Comparison of ENCODE assay signal across 1 cellular context in the genomic region with DNA sequence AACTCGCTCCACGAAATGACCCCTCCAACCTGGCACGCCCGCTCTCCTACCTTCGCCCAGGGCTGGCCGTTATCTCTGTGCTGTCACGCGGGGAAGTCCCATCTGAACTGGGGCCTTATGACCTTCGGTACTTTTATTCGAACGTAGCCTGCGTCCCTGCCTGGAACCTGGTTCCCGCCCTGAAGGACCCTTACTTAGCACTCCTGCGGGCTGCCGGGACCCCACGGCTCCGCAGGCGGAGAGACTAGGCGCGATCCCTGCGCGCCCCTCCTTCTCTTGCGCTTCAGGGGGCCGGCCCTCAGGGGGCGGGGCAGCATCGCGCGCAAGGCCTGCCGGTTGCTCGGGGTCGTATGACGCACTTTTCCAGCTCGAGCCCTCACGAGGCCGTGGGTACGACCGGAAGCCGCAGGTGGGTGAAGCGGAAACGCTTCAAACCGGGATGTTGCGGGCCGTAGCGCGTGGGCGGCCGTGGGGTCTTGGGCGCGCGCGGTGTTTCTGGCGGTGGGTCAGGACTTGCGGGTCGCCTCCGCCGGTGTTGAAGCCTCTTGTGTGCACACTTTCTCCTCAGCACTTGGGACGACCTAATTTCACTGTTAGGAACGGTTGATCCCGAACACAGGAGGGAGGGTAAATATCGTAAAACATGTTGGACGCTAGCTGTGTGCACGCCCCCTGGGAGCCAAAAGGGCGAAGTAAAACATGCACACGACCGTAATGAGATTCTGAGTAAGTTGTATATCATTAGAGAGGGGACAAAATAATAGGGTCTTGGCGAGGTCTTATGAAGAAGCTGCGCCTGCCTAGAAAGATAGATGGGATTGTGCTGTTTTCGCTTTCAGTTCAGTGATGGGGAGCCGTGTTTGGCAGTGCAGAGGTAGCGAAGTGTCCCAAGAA.
A peak's percentile ranks its signal among the peaks of the same experiment; 100 is the strongest.
TF ChIP-seq lines count a peak whose summit lies in the region.

A gene (plus strand): TSS at position 325 of the 894 bp plus-strand sequence. CDS start 6,991 bp downstream, outside the sequence.
A gene with protein sequence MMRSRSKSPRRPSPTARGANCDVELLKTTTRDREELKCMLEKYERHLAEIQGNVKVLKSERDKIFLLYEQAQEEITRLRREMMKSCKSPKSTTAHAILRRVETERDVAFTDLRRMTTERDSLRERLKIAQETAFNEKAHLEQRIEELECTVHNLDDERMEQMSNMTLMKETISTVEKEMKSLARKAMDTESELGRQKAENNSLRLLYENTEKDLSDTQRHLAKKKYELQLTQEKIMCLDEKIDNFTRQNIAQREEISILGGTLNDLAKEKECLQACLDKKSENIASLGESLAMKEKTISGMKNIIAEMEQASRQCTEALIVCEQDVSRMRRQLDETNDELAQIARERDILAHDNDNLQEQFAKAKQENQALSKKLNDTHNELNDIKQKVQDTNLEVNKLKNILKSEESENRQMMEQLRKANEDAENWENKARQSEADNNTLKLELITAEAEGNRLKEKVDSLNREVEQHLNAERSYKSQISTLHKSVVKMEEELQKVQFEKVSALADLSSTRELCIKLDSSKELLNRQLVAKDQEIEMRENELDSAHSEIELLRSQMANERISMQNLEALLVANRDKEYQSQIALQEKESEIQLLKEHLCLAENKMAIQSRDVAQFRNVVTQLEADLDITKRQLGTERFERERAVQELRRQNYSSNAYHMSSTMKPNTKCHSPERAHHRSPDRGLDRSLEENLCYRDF (minus strand): TSS at position 300 of the 894 bp plus-strand sequence. CDS start 45,503 bp downstream, outside the sequence.

TF ChIP-seq in GM12878, 131 proteins besides CTCF, POLR2A, EP300 and RAD21 (continued from another document):
- TF ChIP-seq, protein P1, sequence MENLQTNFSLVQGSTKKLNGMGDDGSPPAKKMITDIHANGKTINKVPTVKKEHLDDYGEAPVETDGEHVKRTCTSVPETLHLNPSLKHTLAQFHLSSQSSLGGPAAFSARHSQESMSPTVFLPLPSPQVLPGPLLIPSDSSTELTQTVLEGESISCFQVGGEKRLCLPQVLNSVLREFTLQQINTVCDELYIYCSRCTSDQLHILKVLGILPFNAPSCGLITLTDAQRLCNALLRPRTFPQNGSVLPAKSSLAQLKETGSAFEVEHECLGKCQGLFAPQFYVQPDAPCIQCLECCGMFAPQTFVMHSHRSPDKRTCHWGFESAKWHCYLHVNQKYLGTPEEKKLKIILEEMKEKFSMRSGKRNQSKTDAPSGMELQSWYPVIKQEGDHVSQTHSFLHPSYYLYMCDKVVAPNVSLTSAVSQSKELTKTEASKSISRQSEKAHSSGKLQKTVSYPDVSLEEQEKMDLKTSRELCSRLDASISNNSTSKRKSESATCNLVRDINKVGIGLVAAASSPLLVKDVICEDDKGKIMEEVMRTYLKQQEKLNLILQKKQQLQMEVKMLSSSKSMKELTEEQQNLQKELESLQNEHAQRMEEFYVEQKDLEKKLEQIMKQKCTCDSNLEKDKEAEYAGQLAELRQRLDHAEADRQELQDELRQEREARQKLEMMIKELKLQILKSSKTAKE (IDR thresholded peaks at IDR 0.05; ENCODE audit: low read depth, poor library complexity, severe bottlenecking) = no peak
- TF ChIP-seq NFIC (IDR thresholded peaks at IDR 0.05; ENCODE audit: low read depth, low read length) (peak; percentile 61; the same call in 1 of the 2 replicates), IRF4 (IDR thresholded peaks at IDR 0.05; ENCODE audit: low read depth, low read length) (peak; percentile 11; the same call in 1 of the 2 replicates), ZNF207 (IDR thresholded peaks at IDR 0.05; ENCODE audit: borderline replicate concordance) (no peak; the same call in 1 of the 2 replicates), JUNB (IDR thresholded peaks at IDR 0.05) (no peak), HDGF (IDR thresholded peaks at IDR 0.05) (peak; percentile 91; the same call in 1 of the 2 replicates), SRF (IDR thresholded peaks at IDR 0.05; ENCODE audit: low read depth in 2 of 2, low read length in 2 of 2) (0 out of 4 replicates have a peak, but pooled peaks of 1 of the 2 experiments have one; percentile 24), PAX5 (IDR thresholded peaks at IDR 0.05; ENCODE audit: borderline replicate concordance, low read depth, low read length) (peak; percentile 93), SMAD5 (IDR thresholded peaks at IDR 0.05; ENCODE audit: low read depth) (peak; percentile 62; the same call in 1 of the 2 replicates), TBL1XR1 (IDR thresholded peaks at IDR 0.05; ENCODE audit: low read depth, low read length) (peak; percentile 59), CHD1 (IDR thresholded peaks at IDR 0.05; ENCODE audit: low read depth, low read length) (peak; percentile 59), MTA2 (IDR thresholded peaks at IDR 0.05; ENCODE audit: low read depth) (peak; percentile 78), BACH1 (IDR thresholded peaks at IDR 0.05; ENCODE audit: borderline replicate concordance) (peak; percentile 84), CBFB (IDR thresholded peaks at IDR 0.05; ENCODE audit: low read depth) (peak; percentile 94), CHD4 (IDR thresholded peaks at IDR 0.05) (no peak)
- TF ChIP-seq, protein P2, sequence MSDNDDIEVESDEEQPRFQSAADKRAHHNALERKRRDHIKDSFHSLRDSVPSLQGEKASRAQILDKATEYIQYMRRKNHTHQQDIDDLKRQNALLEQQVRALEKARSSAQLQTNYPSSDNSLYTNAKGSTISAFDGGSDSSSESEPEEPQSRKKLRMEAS (IDR thresholded peaks at IDR 0.05; ENCODE audit: low read depth, low read length) = peak; percentile 86
- TF ChIP-seq, protein P3, sequence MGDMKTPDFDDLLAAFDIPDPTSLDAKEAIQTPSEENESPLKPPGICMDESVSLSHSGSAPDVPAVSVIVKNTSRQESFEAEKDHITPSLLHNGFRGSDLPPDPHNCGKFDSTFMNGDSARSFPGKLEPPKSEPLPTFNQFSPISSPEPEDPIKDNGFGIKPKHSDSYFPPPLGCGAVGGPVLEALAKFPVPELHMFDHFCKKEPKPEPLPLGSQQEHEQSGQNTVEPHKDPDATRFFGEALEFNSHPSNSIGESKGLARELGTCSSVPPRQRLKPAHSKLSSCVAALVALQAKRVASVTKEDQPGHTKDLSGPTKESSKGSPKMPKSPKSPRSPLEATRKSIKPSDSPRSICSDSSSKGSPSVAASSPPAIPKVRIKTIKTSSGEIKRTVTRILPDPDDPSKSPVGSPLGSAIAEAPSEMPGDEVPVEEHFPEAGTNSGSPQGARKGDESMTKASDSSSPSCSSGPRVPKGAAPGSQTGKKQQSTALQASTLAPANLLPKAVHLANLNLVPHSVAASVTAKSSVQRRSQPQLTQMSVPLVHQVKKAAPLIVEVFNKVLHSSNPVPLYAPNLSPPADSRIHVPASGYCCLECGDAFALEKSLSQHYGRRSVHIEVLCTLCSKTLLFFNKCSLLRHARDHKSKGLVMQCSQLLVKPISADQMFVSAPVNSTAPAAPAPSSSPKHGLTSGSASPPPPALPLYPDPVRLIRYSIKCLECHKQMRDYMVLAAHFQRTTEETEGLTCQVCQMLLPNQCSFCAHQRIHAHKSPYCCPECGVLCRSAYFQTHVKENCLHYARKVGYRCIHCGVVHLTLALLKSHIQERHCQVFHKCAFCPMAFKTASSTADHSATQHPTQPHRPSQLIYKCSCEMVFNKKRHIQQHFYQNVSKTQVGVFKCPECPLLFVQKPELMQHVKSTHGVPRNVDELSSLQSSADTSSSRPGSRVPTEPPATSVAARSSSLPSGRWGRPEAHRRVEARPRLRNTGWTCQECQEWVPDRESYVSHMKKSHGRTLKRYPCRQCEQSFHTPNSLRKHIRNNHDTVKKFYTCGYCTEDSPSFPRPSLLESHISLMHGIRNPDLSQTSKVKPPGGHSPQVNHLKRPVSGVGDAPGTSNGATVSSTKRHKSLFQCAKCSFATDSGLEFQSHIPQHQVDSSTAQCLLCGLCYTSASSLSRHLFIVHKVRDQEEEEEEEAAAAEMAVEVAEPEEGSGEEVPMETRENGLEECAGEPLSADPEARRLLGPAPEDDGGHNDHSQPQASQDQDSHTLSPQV (IDR thresholded peaks at IDR 0.05) = 0 out of 2 replicates have a peak, but pooled peaks have one; percentile 59
- TF ChIP-seq, protein P4, sequence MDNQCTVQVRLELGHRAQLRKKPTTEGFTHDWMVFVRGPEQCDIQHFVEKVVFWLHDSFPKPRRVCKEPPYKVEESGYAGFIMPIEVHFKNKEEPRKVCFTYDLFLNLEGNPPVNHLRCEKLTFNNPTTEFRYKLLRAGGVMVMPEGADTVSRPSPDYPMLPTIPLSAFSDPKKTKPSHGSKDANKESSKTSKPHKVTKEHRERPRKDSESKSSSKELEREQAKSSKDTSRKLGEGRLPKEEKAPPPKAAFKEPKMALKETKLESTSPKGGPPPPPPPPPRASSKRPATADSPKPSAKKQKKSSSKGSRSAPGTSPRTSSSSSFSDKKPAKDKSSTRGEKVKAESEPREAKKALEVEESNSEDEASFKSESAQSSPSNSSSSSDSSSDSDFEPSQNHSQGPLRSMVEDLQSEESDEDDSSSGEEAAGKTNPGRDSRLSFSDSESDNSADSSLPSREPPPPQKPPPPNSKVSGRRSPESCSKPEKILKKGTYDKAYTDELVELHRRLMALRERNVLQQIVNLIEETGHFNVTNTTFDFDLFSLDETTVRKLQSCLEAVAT (IDR thresholded peaks at IDR 0.05) = peak; percentile 85
- TF ChIP-seq, protein P5, sequence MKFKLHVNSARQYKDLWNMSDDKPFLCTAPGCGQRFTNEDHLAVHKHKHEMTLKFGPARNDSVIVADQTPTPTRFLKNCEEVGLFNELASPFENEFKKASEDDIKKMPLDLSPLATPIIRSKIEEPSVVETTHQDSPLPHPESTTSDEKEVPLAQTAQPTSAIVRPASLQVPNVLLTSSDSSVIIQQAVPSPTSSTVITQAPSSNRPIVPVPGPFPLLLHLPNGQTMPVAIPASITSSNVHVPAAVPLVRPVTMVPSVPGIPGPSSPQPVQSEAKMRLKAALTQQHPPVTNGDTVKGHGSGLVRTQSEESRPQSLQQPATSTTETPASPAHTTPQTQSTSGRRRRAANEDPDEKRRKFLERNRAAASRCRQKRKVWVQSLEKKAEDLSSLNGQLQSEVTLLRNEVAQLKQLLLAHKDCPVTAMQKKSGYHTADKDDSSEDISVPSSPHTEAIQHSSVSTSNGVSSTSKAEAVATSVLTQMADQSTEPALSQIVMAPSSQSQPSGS (IDR thresholded peaks at IDR 0.05; ENCODE audit: low read length) = peak; percentile 73; the same call in 1 of the 2 replicates
